In genomic region chr14:56133547-56133946, GRCh38 we compare ENCODE assay signal across 26 cellular contexts. TPM values are rescaled to one million over a fixed set of nuclear protein-coding genes. Genes with fewer than 3 reads are reported as not detected.
DNase-seq lines count a peak whose midpoint lies in the region; FAIRE-seq and TF ChIP-seq lines count a peak whose summit lies in the region.
"Had no signal": no experiment of that assay in that cellular context is flagged by ENCODE, and none has a peak within 500 bp of the region (broad histone marks: within the 10 kb centered on the region; RNA-seq: fewer than 3 reads in every experiment).

No MANE protein-coding gene starts in this region.

- H3K27me3 ChIP-seq in bronchial epithelial cell (ENCODE audit: control insufficient read depth, insufficient read depth, low read length) (peaks cover 20% of the 10 kb centered on the region), neuronal stem cell (ENCODE audit: control insufficient read depth in 3 of 3, insufficient read depth in 3 of 3, low read depth in 1 of 3, low read length in 3 of 3) (peaks cover 0 to 6% (median 0%) of the 10 kb centered on the region in 3 experiments)
- H3K27me3 ChIP-seq: colonic mucosa, MG63, spleen, thyroid gland had no signal

- no peaks in the 10 kb centered on the region for H3K36me3 ChIP-seq in bronchial epithelial cell (ENCODE audit: control insufficient read depth, insufficient read depth, low read length)
- no peaks in the 10 kb centered on the region for H3K36me3 ChIP-seq in neuronal stem cell (replicated peaks in 1 of 2; ENCODE audit: control insufficient read depth in 2 of 2, insufficient read depth in 2 of 2, low read length in 2 of 2)
- H3K36me3 ChIP-seq: colonic mucosa, MG63, spleen, thyroid gland had no signal

- H3K4me2 ChIP-seq in neuronal stem cell (ENCODE audit: insufficient read depth, low read length, poor library complexity, severe bottlenecking), result no peak overlapping the region
- H3K4me2 ChIP-seq: SK-N-SH had no signal

- no peak for TF ChIP-seq CTCF in bronchial epithelial cell (IDR thresholded peaks at IDR 0.05; ENCODE audit: insufficient read depth, low read length, severe bottlenecking)

- no peak overlapping the region for H4K91ac ChIP-seq in neuronal stem cell (ENCODE audit: low read depth, low read length, poor library complexity)

- H3K23ac ChIP-seq in neuronal stem cell (ENCODE audit: low read depth, low read length, poor library complexity), result no peak overlapping the region

- H2AK5ac ChIP-seq in neuronal stem cell (ENCODE audit: low read depth, low read length), result no peak overlapping the region

- H2BK15ac ChIP-seq in neuronal stem cell (ENCODE audit: low read length), result no peak overlapping the region

- H3K4ac ChIP-seq in neuronal stem cell (ENCODE audit: low read length), result no peak overlapping the region

- no CpG with 5 or more reads among the region's 4 CpGs for WGBS in neuronal stem cell (ENCODE audit: extremely low coverage in 2 of 2, insufficient read length in 2 of 2, insufficient replicate concordance in 1 of 2), 2 donors

- H2AFZ ChIP-seq in neuronal stem cell (ENCODE audit: low read length), result no peak overlapping the region

- no peaks in the 10 kb centered on the region for H3K79me1 ChIP-seq in neuronal stem cell (ENCODE audit: low read depth, low read length)

- no peak overlapping the region for H2BK5ac ChIP-seq in neuronal stem cell (ENCODE audit: low read length)

- no peak overlapping the region for H2BK120ac ChIP-seq in neuronal stem cell (ENCODE audit: low read depth, low read length)

- no peak overlapping the region for H3K27ac ChIP-seq in neuronal stem cell (replicated peaks; ENCODE audit: low read length)
- H3K27ac ChIP-seq: 22Rv1, colonic mucosa, spleen had no signal

- DNase-seq in DMS 273 (lab: John Stamatoyannopoulos, UW; ENCODE audit: unreplicated experiment) (peak; percentile 56), DMS 273 treated with DMSO at 0.1 percent for 48 hours (lab: John Stamatoyannopoulos, UW) (no peak), NCI-H510A (lab: John Stamatoyannopoulos, UW) (peak; percentile 23), bronchial epithelial cell (ENCODE audit: low read depth) (peak; percentile 36), neuronal stem cell (ENCODE audit: low spot score) (no peak), NCI-H446 (lab: John Stamatoyannopoulos, UW) (no peak), NCI-H128 (lab: John Stamatoyannopoulos, UW; ENCODE audit: unreplicated experiment) (no peak), dermis blood vessel endothelial cell (no peak)
- DNase-seq: activated CD4-positive, alpha-beta memory T cell treated with anti-CD3 and anti-CD28 coated beads for 36 hours; activated effector memory CD4-positive, alpha-beta T cell treated with Interleukin-2 at 50 U/mL for 16 hours; activated naive CD8-positive, alpha-beta T cell treated with anti-CD3 and anti-CD28 coated beads, Interleukin-2, amount 10 ng/mL, durations not matched to agents 7 days and 5 days; CD8-positive, alpha-beta T cell; colonic mucosa; kidney glomerular epithelial cell; mammary epithelial cell; MG63; NCI-H1436; NCI-H226; nucleus accumbens; SK-N-SH; spleen; stimulated activated CD4-positive, alpha-beta T cell treated with anti-CD3 and anti-CD28 coated beads, Interleukin-4, amount 100 ng/mL, for 1 hour; stimulated activated naive CD4-positive, alpha-beta T cell had no signal

- no peak overlapping the region for H3K9ac ChIP-seq in neuronal stem cell (ENCODE audit: low read depth, low read length, poor library complexity)
- H3K9ac ChIP-seq: SK-N-SH had no signal

- no peak overlapping the region for H3K14ac ChIP-seq in neuronal stem cell (ENCODE audit: low read length)

- H3K9me3 ChIP-seq in neuronal stem cell (replicated peaks in 1 of 2; ENCODE audit: control insufficient read depth in 2 of 2, insufficient read depth in 1 of 2, low read depth in 1 of 2, low read length in 2 of 2), result no peaks in the 10 kb centered on the region
- H3K9me3 ChIP-seq: colonic mucosa, MG63, SK-N-SH, spleen, thyroid gland had no signal

- H3K18ac ChIP-seq in neuronal stem cell (ENCODE audit: low read length), result peak overlapping the region; percentile 42

- no peak overlapping the region for H2BK12ac ChIP-seq in neuronal stem cell (ENCODE audit: low read length)

- no peak overlapping the region for H4K8ac ChIP-seq in neuronal stem cell (ENCODE audit: low read depth, low read length)

- no peak overlapping the region for H3K4me3 ChIP-seq in bronchial epithelial cell (ENCODE audit: low read depth, low read length)
- no peak overlapping the region for H3K4me3 ChIP-seq in neuronal stem cell (ENCODE audit: low read length in 2 of 2)
- H3K4me3 ChIP-seq: colonic mucosa, MG63, spleen, thyroid gland had no signal

- H3K4me1 ChIP-seq in neuronal stem cell (ENCODE audit: control insufficient read depth in 2 of 2, insufficient read depth in 1 of 2, low read depth in 1 of 2, low read length in 2 of 2), result peaks cover 29 to 31% of the 10 kb centered on the region in 2 donors

- no peak for FAIRE-seq in bronchial epithelial cell (lab: Jason Lieb, UNC)
- FAIRE-seq: GM12892 had no signal

RNA-seq across cellular contexts. Expression of gene PELI2, which starts 15.3 kb away (rescaled TPM):
- total RNA-seq in bronchial epithelial cell (1.7 and 2.1 TPM in 2 replicates), dermis blood vessel endothelial cell (12.4 and 25.5 TPM in 2 replicates)
- polyA plus RNA-seq in neuronal stem cell (2013, experiment 1 of 2), result 11.8 TPM
- 11.2 TPM for polyA plus RNA-seq in neuronal stem cell (2013, experiment 2 of 2)
- polyA plus RNA-seq: mammary epithelial cell, SK-N-SH had no signal

Comparison
In these comparisons a context has a peak if more than half of its experiments do, and no peak if none do; other contexts are left out.
1. DNase-seq: peak in DMS 273 (single experiment), NCI-H510A (single experiment) and bronchial epithelial cell (single experiment); none in DMS 273 treated with DMSO at 0.1 percent for 48 hours (single experiment), neuronal stem cell (single experiment), NCI-H446 (0 of 2), NCI-H128 (single experiment) and dermis blood vessel endothelial cell (single experiment).